ENCODE assay signal across 8 cellular contexts in genomic region chr7:95470452-95470851, GRCh38.
DNase-seq lines count a peak whose midpoint lies in the region; ATAC-seq, FAIRE-seq and TF ChIP-seq lines count a peak whose summit lies in the region.

No MANE protein-coding gene starts in this region.

- TF ChIP-seq CTCF in GM10266 (IDR thresholded peaks at IDR 0.05; ENCODE audit: control insufficient read depth, insufficient read depth, low read depth, missing control alignments), result no peak

- peak; percentile 58 for FAIRE-seq in RCC 7860 (lab: Jason Lieb, UNC)

- peak; percentile 97 for ATAC-seq in GM21528 (IDR thresholded peaks at IDR 0.05; ENCODE audit: low FRiP score, unreplicated experiment)

- DNase-seq in GM10266 (ENCODE audit: extremely low spot score) (peak; percentile 49), HPDE6-E6E7 (ENCODE audit: extremely low spot score) (peak; percentile 50), RCC 7860 (ENCODE audit: low spot score) (peak; percentile 68), hippocampal formation (lab: John Stamatoyannopoulos, UW) (no peak)
- DNase-seq in stimulated activated CD4-positive, alpha-beta T cell treated with anti-CD3 and anti-CD28 coated beads, Interleukin-4, amount 100 ng/mL, for 4 hours, result no peak
- DNase-seq in stimulated activated CD8-positive, alpha-beta memory T cell treated with anti-CD3 and anti-CD28 coated beads, Interleukin-4, amount 100 ng/mL, for 48 hours, result no peak

- peak overlapping the region; percentile 10 for H3K27ac ChIP-seq in iPS-18a (ENCODE audit: low read length)

- no peaks in the 10 kb centered on the region for H3K36me3 ChIP-seq in iPS-18a (ENCODE audit: control insufficient read depth, low read depth, low read length)

- no peaks in the 10 kb centered on the region for H3K9me3 ChIP-seq in iPS-18a (ENCODE audit: control insufficient read depth, low read depth, low read length)

- H3K4me1 ChIP-seq in iPS-18a (ENCODE audit: control insufficient read depth, low read depth, low read length), result peaks cover 22% of the 10 kb centered on the region

- H3K4me3 ChIP-seq in iPS-18a (ENCODE audit: low read length), result peak overlapping the region; percentile 30

- H3K9ac ChIP-seq in iPS-18a (ENCODE audit: low read length), result no peak overlapping the region

- no peaks in the 10 kb centered on the region for H3K27me3 ChIP-seq in iPS-18a (ENCODE audit: control insufficient read depth, insufficient read depth, low read length)

Comparison
In these comparisons a context has a peak if more than half of its experiments do, and no peak if none do; other contexts are left out.
1. DNase-seq: peak in GM10266 (single experiment), HPDE6-E6E7 (single experiment) and RCC 7860 (single experiment); none in hippocampal formation (0 of 2), stimulated activated CD4-positive, alpha-beta T cell treated with anti-CD3 and anti-CD28 coated beads, Interleukin-4, amount 100 ng/mL, for 4 hours (0 of 2) and stimulated activated CD8-positive, alpha-beta memory T cell treated with anti-CD3 and anti-CD28 coated beads, Interleukin-4, amount 100 ng/mL, for 48 hours (single experiment).